1 cellular context compared by ENCODE assay signal in the genomic region with DNA sequence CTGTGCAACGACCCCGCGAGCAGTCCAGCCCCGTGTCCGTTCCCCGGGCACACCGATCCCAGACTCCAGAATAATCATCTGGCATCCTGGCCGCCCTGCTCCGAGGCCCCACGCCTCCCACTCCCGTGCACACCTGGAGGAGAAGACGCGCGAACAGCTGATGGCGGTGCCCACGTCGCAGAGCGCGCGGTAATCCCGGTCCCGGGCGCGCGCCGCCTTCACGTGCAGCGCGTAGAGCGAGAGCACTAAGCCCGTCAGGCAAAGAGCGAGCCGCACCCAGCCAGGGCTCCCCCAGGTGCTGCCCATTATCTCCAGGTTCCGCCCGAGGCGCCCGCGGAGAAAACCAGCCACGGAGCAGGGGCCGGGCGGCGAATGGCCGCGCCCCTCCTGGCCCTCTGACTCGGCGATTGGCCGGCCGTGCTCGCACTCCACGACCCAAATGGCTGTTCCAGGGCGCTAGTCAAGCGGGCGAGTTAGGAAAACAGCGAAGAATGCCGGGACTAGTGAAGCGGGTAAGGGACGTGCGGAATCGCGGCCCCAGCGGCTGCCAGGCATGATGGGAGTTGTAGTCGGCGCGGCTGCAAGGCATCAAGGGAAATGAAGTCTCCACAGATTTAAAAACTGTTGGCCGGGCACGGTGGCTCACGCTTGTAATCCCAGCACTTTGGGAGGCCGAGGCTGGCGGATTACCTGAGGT.
A peak's percentile ranks its signal among the peaks of the same experiment; 100 is the strongest.
TF ChIP-seq lines count a peak whose summit lies in the region.

A gene (minus strand): TSS at position 374 of the 697 bp plus-strand sequence. CDS start 68 bp downstream, at position 306.

TF ChIP-seq in K562, 482 proteins besides CTCF, POLR2A, EP300 and RAD21 (continued from another document and continues in another):
- TF ChIP-seq ZKSCAN8 (CRISPR knock-in tag; IDR thresholded peaks at IDR 0.05): no peak
- peak; percentile 77 for TF ChIP-seq SAP30 (IDR thresholded peaks at IDR 0.05; ENCODE audit: borderline replicate concordance, insufficient read depth, low read depth, low read length, poor library complexity, severe bottlenecking)
- no peak for TF ChIP-seq ZC3H8 (IDR thresholded peaks at IDR 0.05)
- TF ChIP-seq, protein P1, sequence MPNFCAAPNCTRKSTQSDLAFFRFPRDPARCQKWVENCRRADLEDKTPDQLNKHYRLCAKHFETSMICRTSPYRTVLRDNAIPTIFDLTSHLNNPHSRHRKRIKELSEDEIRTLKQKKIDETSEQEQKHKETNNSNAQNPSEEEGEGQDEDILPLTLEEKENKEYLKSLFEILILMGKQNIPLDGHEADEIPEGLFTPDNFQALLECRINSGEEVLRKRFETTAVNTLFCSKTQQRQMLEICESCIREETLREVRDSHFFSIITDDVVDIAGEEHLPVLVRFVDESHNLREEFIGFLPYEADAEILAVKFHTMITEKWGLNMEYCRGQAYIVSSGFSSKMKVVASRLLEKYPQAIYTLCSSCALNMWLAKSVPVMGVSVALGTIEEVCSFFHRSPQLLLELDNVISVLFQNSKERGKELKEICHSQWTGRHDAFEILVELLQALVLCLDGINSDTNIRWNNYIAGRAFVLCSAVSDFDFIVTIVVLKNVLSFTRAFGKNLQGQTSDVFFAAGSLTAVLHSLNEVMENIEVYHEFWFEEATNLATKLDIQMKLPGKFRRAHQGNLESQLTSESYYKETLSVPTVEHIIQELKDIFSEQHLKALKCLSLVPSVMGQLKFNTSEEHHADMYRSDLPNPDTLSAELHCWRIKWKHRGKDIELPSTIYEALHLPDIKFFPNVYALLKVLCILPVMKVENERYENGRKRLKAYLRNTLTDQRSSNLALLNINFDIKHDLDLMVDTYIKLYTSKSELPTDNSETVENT (CRISPR knock-in tag; IDR thresholded peaks at IDR 0.05): peak; percentile 16; the same call in 1 of the 2 replicates
- peak; percentile 56; the same call in 1 of the 2 replicates for TF ChIP-seq TRIM28 (IDR thresholded peaks at IDR 0.05)
- TF ChIP-seq NFE2L1 (tag; IDR thresholded peaks at IDR 0.05; ENCODE audit: borderline replicate concordance, low read depth): no peak
- TF ChIP-seq, protein P2, sequence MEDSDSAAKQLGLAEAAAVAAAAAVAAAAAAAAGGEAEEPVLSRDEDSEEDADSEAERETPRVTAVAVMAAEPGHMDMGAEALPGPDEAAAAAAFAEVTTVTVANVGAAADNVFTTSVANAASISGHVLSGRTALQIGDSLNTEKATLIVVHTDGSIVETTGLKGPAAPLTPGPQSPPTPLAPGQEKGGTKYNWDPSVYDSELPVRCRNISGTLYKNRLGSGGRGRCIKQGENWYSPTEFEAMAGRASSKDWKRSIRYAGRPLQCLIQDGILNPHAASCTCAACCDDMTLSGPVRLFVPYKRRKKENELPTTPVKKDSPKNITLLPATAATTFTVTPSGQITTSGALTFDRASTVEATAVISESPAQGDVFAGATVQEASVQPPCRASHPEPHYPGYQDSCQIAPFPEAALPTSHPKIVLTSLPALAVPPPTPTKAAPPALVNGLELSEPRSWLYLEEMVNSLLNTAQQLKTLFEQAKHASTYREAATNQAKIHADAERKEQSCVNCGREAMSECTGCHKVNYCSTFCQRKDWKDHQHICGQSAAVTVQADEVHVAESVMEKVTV (CRISPR knock-in tag; IDR thresholded peaks at IDR 0.05): no peak
- TF ChIP-seq LARP7 (IDR thresholded peaks at IDR 0.05): 0 out of 2 replicates have a peak, but pooled peaks have one; percentile 46
- no peak for TF ChIP-seq MED1 (CRISPR knock-in tag; IDR thresholded peaks at IDR 0.05; ENCODE audit: borderline replicate concordance)
- TF ChIP-seq NR2F6 (CRISPR knock-in tag; IDR thresholded peaks at IDR 0.05): no peak
- TF ChIP-seq HDGF (IDR thresholded peaks at IDR 0.05): no peak
- no peak for TF ChIP-seq HEY1 (CRISPR knock-in tag; IDR thresholded peaks at IDR 0.05; ENCODE audit: borderline replicate concordance)
- no peak for TF ChIP-seq RBM22 (IDR thresholded peaks at IDR 0.05; ENCODE audit: low read depth, low read length, poor library complexity, severe bottlenecking)
- no peak for TF ChIP-seq MECOM (CRISPR knock-in tag; IDR thresholded peaks at IDR 0.05)
- TF ChIP-seq ZNF699 (CRISPR knock-in tag; IDR thresholded peaks at IDR 0.05; ENCODE audit: insufficient replicate concordance): no peak
- TF ChIP-seq HNRNPUL1 (IDR thresholded peaks at IDR 0.05; ENCODE audit: low read length): no peak
- TF ChIP-seq, protein P3, sequence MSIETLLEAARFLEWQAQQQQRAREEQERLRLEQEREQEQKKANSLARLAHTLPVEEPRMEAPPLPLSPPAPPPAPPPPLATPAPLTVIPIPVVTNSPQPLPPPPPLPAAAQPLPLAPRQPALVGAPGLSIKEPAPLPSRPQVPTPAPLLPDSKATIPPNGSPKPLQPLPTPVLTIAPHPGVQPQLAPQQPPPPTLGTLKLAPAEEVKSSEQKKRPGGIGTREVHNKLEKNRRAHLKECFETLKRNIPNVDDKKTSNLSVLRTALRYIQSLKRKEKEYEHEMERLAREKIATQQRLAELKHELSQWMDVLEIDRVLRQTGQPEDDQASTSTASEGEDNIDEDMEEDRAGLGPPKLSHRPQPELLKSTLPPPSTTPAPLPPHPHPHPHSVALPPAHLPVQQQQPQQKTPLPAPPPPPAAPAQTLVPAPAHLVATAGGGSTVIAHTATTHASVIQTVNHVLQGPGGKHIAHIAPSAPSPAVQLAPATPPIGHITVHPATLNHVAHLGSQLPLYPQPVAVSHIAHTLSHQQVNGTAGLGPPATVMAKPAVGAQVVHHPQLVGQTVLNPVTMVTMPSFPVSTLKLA (conservative IDR thresholded peaks at IDR 0.05): peak; percentile 73 to 89
- no peak for TF ChIP-seq ZNF551 (CRISPR knock-in tag; IDR thresholded peaks at IDR 0.05)
- TF ChIP-seq ZNF23 (CRISPR knock-in tag; IDR thresholded peaks at IDR 0.05): no peak
- peak; percentile 12; the same call in 1 of the 2 replicates for TF ChIP-seq KDM2B (CRISPR knock-in tag; IDR thresholded peaks at IDR 0.05)
- no peak for TF ChIP-seq ZKSCAN1 (IDR thresholded peaks at IDR 0.05; ENCODE audit: low read depth, low read length)
- TF ChIP-seq, protein P4, sequence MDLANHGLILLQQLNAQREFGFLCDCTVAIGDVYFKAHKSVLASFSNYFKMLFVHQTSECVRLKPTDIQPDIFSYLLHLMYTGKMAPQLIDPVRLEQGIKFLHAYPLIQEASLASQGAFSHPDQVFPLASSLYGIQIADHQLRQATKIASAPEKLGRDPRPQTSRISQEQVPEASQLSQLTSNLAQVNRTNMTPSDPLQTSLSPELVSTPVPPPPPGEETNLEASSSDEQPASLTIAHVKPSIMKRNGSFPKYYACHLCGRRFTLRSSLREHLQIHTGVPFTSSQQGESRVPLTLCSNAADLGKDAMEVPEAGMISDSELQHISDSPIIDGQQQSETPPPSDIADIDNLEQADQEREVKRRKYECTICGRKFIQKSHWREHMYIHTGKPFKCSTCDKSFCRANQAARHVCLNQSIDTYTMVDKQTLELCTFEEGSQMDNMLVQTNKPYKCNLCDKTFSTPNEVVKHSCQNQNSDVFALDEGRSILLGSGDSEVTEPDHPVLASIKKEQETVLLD (IDR thresholded peaks at IDR 0.05): peak; percentile 61; the same call in 1 of the 2 replicates
- peak; percentile 69; the same call in 1 of the 2 replicates for TF ChIP-seq SOX6 (IDR thresholded peaks at IDR 0.05)
- 0 out of 3 replicates have a peak, but pooled peaks of 1 of the 2 experiments have one; percentile 60 for TF ChIP-seq CBX3 (IDR thresholded peaks at IDR 0.05; ENCODE audit: borderline replicate concordance in 1 of 2, low read length in 2 of 2)
- no peak for TF ChIP-seq STAG1 (CRISPR knock-in tag; IDR thresholded peaks at IDR 0.05; ENCODE audit: borderline replicate concordance)
- TF ChIP-seq ZNF253 (CRISPR knock-in tag; conservative IDR thresholded peaks at IDR 0.05): no peak
- no peak; the same call in 1 of the 2 replicates for TF ChIP-seq FOXP1 (CRISPR knock-in tag; IDR thresholded peaks at IDR 0.05)
- TF ChIP-seq MYNN (IDR thresholded peaks at IDR 0.05): peak; percentile 62; the same call in 1 of the 2 replicates
- no peak for TF ChIP-seq MYNN (CRISPR knock-in tag; IDR thresholded peaks at IDR 0.05)
- no peak for TF ChIP-seq CBX8 (IDR thresholded peaks at IDR 0.05; ENCODE audit: borderline replicate concordance, extremely low read depth, low read depth, low read length, poor library complexity, severe bottlenecking)
- no peak for TF ChIP-seq FOXJ2 (tag; IDR thresholded peaks at IDR 0.05)
- TF ChIP-seq CC2D1A (IDR thresholded peaks at IDR 0.05): no peak
- TF ChIP-seq ZNF175 (CRISPR knock-in tag; IDR thresholded peaks at IDR 0.05; ENCODE audit: low read depth): 0 out of 2 replicates have a peak, but pooled peaks have one; percentile 58
- no peak for TF ChIP-seq RBM39 (optimal IDR thresholded peaks at IDR 0.05; ENCODE audit: low read depth, low read length)
- TF ChIP-seq ZNF133 (CRISPR knock-in tag; IDR thresholded peaks at IDR 0.05): no peak
- no peak for TF ChIP-seq ZNF217 (CRISPR knock-in tag; IDR thresholded peaks at IDR 0.05)
- TF ChIP-seq RUNX1 (IDR thresholded peaks at IDR 0.05; ENCODE audit: low read depth): no peak
- TF ChIP-seq ILF3 (IDR thresholded peaks at IDR 0.05; ENCODE audit: borderline replicate concordance): no peak
- TF ChIP-seq BRD4 (IDR thresholded peaks at IDR 0.05): no peak
- TF ChIP-seq, protein P5, sequence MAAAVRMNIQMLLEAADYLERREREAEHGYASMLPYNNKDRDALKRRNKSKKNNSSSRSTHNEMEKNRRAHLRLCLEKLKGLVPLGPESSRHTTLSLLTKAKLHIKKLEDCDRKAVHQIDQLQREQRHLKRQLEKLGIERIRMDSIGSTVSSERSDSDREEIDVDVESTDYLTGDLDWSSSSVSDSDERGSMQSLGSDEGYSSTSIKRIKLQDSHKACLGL (CRISPR knock-in tag; IDR thresholded peaks at IDR 0.05; ENCODE audit: borderline replicate concordance, poor library complexity, severe bottlenecking): no peak
- TF ChIP-seq CCNT2 (IDR thresholded peaks at IDR 0.05; ENCODE audit: borderline replicate concordance, extremely low read depth, insufficient read length, low read depth, low read length): peak; percentile 84
- TF ChIP-seq SRSF7 (optimal IDR thresholded peaks at IDR 0.05; ENCODE audit: low read depth, low read length): no peak
- TF ChIP-seq DIDO1 (tag; IDR thresholded peaks at IDR 0.05; ENCODE audit: low read depth): no peak
- peak; percentile 78 for TF ChIP-seq MYBL2 (IDR thresholded peaks at IDR 0.05; ENCODE audit: low read depth)
- no peak for TF ChIP-seq MYBL2 (CRISPR knock-in tag; IDR thresholded peaks at IDR 0.05; ENCODE audit: borderline replicate concordance)
- no peak for TF ChIP-seq XRCC4 (IDR thresholded peaks at IDR 0.05; ENCODE audit: extremely low read depth, insufficient read depth, insufficient read length)
- no peak for TF ChIP-seq ZFPM2 (CRISPR knock-in tag; IDR thresholded peaks at IDR 0.05)
- no peak for TF ChIP-seq ZNF584 (CRISPR knock-in tag; IDR thresholded peaks at IDR 0.05; ENCODE audit: low read depth)
- TF ChIP-seq, protein P6, sequence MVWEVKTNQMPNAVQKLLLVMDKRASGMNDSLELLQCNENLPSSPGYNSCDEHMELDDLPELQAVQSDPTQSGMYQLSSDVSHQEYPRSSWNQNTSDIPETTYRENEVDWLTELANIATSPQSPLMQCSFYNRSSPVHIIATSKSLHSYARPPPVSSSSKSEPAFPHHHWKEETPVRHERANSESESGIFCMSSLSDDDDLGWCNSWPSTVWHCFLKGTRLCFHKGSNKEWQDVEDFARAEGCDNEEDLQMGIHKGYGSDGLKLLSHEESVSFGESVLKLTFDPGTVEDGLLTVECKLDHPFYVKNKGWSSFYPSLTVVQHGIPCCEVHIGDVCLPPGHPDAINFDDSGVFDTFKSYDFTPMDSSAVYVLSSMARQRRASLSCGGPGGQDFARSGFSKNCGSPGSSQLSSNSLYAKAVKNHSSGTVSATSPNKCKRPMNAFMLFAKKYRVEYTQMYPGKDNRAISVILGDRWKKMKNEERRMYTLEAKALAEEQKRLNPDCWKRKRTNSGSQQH (CRISPR knock-in tag; IDR thresholded peaks at IDR 0.05): no peak
- TF ChIP-seq SMARCA5 (IDR thresholded peaks at IDR 0.05): no peak
- peak; percentile 83 for TF ChIP-seq ZEB2 (IDR thresholded peaks at IDR 0.05)
